In the genomic region with DNA sequence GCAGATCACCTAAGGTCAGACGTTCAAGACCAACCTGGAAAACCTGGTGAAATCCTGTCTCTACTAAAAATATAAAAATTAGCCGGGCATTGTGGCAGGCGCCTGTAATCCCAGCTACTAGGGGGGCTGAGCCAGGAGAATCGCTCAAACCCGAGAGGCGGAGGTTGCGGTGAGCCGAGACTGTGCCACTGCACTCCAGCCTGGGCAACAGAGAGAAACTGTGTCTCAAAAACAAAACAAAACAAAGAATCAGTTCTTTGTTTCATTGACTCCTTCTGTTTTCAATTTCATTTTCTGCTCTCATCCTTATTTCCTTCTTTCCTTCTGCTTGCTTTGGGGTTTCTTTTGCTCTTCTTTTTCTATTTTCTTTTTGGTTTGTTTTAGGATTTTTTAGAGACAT, we compare ENCODE assay signal across 26 cellular contexts. TPM values are rescaled to one million over a fixed set of nuclear protein-coding genes. Genes with fewer than 3 reads are reported as not detected.
A peak's percentile ranks its signal among the peaks of the same experiment; 100 is the strongest.
DNase-seq lines count a peak whose midpoint lies in the region; ATAC-seq and TF ChIP-seq lines count a peak whose summit lies in the region.
"Had no signal": no experiment of that assay in that cellular context is flagged by ENCODE, and none has a peak within 500 bp of the region (broad histone marks: within the 10 kb centered on the region; RNA-seq: fewer than 3 reads in every experiment).

No MANE protein-coding gene starts in this region.

- intact Hi-C loops in activated CD8-positive, alpha-beta T cell treated with anti-CD3 and anti-CD28 coated beads for 36 hours (cut with micrococcal nuclease), result no loop called here

- CTCF ChIA-PET in activated CD8-positive, alpha-beta T cell treated with anti-CD3 and anti-CD28 coated beads for 36 hours (lab: Charles Lee), result no interaction called here
- CTCF ChIA-PET in activated CD8-positive, alpha-beta T cell treated with anti-CD3 and anti-CD28 coated beads, Interleukin-2, amount 10 ng/mL, durations not matched to agents 7 days and 5 days (lab: Charles Lee), result no interaction called here

- TF ChIP-seq CTCF in activated CD8-positive, alpha-beta T cell treated with anti-CD3 and anti-CD28 coated beads for 36 hours (IDR thresholded peaks at IDR 0.05), result no peak
- no peak for TF ChIP-seq CTCF in KMS-11 (conservative IDR thresholded peaks at IDR 0.05; ENCODE audit: low read depth, low read length)

- no peak overlapping the region for H3K4me3 ChIP-seq in KMS-11 (IDR thresholded peaks at IDR 0.05; ENCODE audit: insufficient read depth, low read depth, low read length)
- H3K4me3 ChIP-seq: A549, GM23248, HAP-1, SJSA1 had no signal

- ATAC-seq in activated CD8-positive, alpha-beta T cell treated with anti-CD3 and anti-CD28 coated beads for 36 hours, result no peak
- no peak for ATAC-seq in activated CD8-positive, alpha-beta T cell treated with anti-CD3 and anti-CD28 coated beads, Interleukin-2, amount 10 ng/mL, durations not matched to agents 7 days and 5 days
- ATAC-seq in GM18511 (IDR thresholded peaks at IDR 0.05; ENCODE audit: unreplicated experiment) (peak; percentile 56), GM18873 (IDR thresholded peaks at IDR 0.05; ENCODE audit: low FRiP score, unreplicated experiment) (no peak)
- ATAC-seq in stimulated activated effector memory CD8-positive, alpha-beta T cell treated with anti-CD3 and anti-CD28 coated beads, Interleukin-12 subunit alpha, Interleukin-12 subunit beta, amount 100 ng/mL, for 72 hours, result no peak
- ATAC-seq: A549, HepG2, Right ventricle myocardium inferior had no signal

- H3K4me3 Mint-ChIP-seq in activated CD8-positive, alpha-beta T cell treated with anti-CD3 and anti-CD28 coated beads for 36 hours, result no peak overlapping the region
- H3K4me3 Mint-ChIP-seq in activated CD8-positive, alpha-beta T cell treated with anti-CD3 and anti-CD28 coated beads, Interleukin-2, amount 10 ng/mL, durations not matched to agents 7 days and 5 days, result no peak overlapping the region
- no peak overlapping the region for H3K4me3 Mint-ChIP-seq in stimulated activated effector memory CD8-positive, alpha-beta T cell treated with anti-CD3 and anti-CD28 coated beads, Interleukin-12 subunit alpha, Interleukin-12 subunit beta, amount 100 ng/mL, for 72 hours
- H3K4me3 Mint-ChIP-seq: B cell, CD14-positive monocyte had no signal

- no peaks in the 10 kb centered on the region for H3K79me2 ChIP-seq in KMS-11 (ENCODE audit: insufficient read depth, low read depth)

- peak overlapping the region; percentile 71 for H3K9ac ChIP-seq in KMS-11
- H3K9ac ChIP-seq: GM23248 had no signal

- peaks cover 41% of the 10 kb centered on the region for H3K4me1 ChIP-seq in KMS-11 (ENCODE audit: low read depth, poor library complexity, severe bottlenecking)
- H3K4me1 ChIP-seq: A549, HAP-1, SJSA1 had no signal

- DNase-seq in activated CD8-positive, alpha-beta T cell treated with anti-CD3 and anti-CD28 coated beads for 36 hours, result no peak
- no peak for DNase-seq in activated CD8-positive, alpha-beta T cell treated with anti-CD3 and anti-CD28 coated beads, Interleukin-2, amount 10 ng/mL, durations not matched to agents 7 days and 5 days
- no peak for DNase-seq in stimulated activated effector memory CD8-positive, alpha-beta T cell treated with anti-CD3 and anti-CD28 coated beads, Interleukin-12 subunit alpha, Interleukin-12 subunit beta, amount 100 ng/mL, for 72 hours (ENCODE audit: low spot score in 2 of 2)
- no peak for DNase-seq in activated CD8-positive, alpha-beta memory T cell treated with anti-CD3 and anti-CD28 coated beads for 24 hours
- DNase-seq: EL, GF-D8, GM23248, KBM-7, MV-4-11, NCI-H1105 treated with DMSO at 0.1 percent for 48 hours, NCI-H1694, NCI-H2081, NCI-H2171, NCI-H345, NCI-H524, NCI-H774 had no signal

- peak overlapping the region; percentile 75 for H2AFZ ChIP-seq in KMS-11 (ENCODE audit: low read depth)
- H2AFZ ChIP-seq: GM23248 had no signal

- H3K9me3 Mint-ChIP-seq in activated CD8-positive, alpha-beta T cell treated with anti-CD3 and anti-CD28 coated beads for 36 hours, result peaks cover 6% of the 10 kb centered on the region
- no peaks in the 10 kb centered on the region for H3K9me3 Mint-ChIP-seq in activated CD8-positive, alpha-beta T cell treated with anti-CD3 and anti-CD28 coated beads, Interleukin-2, amount 10 ng/mL, durations not matched to agents 7 days and 5 days (ENCODE audit: insufficient read depth)
- H3K9me3 Mint-ChIP-seq in stimulated activated effector memory CD8-positive, alpha-beta T cell treated with anti-CD3 and anti-CD28 coated beads, Interleukin-12 subunit alpha, Interleukin-12 subunit beta, amount 100 ng/mL, for 72 hours, result no peaks in the 10 kb centered on the region

- peak overlapping the region; percentile 81 for H3K27ac ChIP-seq in KMS-11
- H3K27ac ChIP-seq: A549, GM23248, SJSA1 had no signal

- H3K36me3 ChIP-seq in KMS-11 (ENCODE audit: insufficient read depth), result peaks cover 1% of the 10 kb centered on the region; the same call in 1 of the 2 replicates

- H3K36me3 Mint-ChIP-seq in activated CD8-positive, alpha-beta T cell treated with anti-CD3 and anti-CD28 coated beads for 36 hours (ENCODE audit: low read depth), result peaks cover 13% of the 10 kb centered on the region
- H3K36me3 Mint-ChIP-seq in activated CD8-positive, alpha-beta T cell treated with anti-CD3 and anti-CD28 coated beads, Interleukin-2, amount 10 ng/mL, durations not matched to agents 7 days and 5 days (ENCODE audit: low read depth), result peaks cover 20% of the 10 kb centered on the region
- H3K36me3 Mint-ChIP-seq in stimulated activated effector memory CD8-positive, alpha-beta T cell treated with anti-CD3 and anti-CD28 coated beads, Interleukin-12 subunit alpha, Interleukin-12 subunit beta, amount 100 ng/mL, for 72 hours, result peaks cover 27% of the 10 kb centered on the region

- H3K27me3 Mint-ChIP-seq in activated CD8-positive, alpha-beta T cell treated with anti-CD3 and anti-CD28 coated beads for 36 hours, result no peaks in the 10 kb centered on the region
- no peaks in the 10 kb centered on the region for H3K27me3 Mint-ChIP-seq in activated CD8-positive, alpha-beta T cell treated with anti-CD3 and anti-CD28 coated beads, Interleukin-2, amount 10 ng/mL, durations not matched to agents 7 days and 5 days (ENCODE audit: low read depth)
- H3K27me3 Mint-ChIP-seq: B cell had no signal

- no peaks in the 10 kb centered on the region for H3K27me3 ChIP-seq in KMS-11 (ENCODE audit: insufficient read depth, low read depth)
- H3K27me3 ChIP-seq: SJSA1 had no signal

- H4K20me1 ChIP-seq in KMS-11 (ENCODE audit: insufficient read depth), result no peaks in the 10 kb centered on the region

- POLR2A ChIA-PET in activated CD8-positive, alpha-beta T cell treated with anti-CD3 and anti-CD28 coated beads for 36 hours (lab: Charles Lee), result no interaction called here
- POLR2A ChIA-PET in activated CD8-positive, alpha-beta T cell treated with anti-CD3 and anti-CD28 coated beads, Interleukin-2, amount 10 ng/mL, durations not matched to agents 7 days and 5 days (lab: Charles Lee), result no interaction called here

- peak overlapping the region; percentile 49 for H3K27ac Mint-ChIP-seq in activated CD8-positive, alpha-beta T cell treated with anti-CD3 and anti-CD28 coated beads for 36 hours
- H3K27ac Mint-ChIP-seq in activated CD8-positive, alpha-beta T cell treated with anti-CD3 and anti-CD28 coated beads, Interleukin-2, amount 10 ng/mL, durations not matched to agents 7 days and 5 days, result no peak overlapping the region
- peak overlapping the region; percentile 52 for H3K27ac Mint-ChIP-seq in stimulated activated effector memory CD8-positive, alpha-beta T cell treated with anti-CD3 and anti-CD28 coated beads, Interleukin-12 subunit alpha, Interleukin-12 subunit beta, amount 100 ng/mL, for 72 hours
- H3K27ac Mint-ChIP-seq: B cell had no signal

- H3K4me2 ChIP-seq in KMS-11, result peak overlapping the region; percentile 79
- H3K4me2 ChIP-seq: A549 had no signal

- peaks cover 6% of the 10 kb centered on the region for H3K4me1 Mint-ChIP-seq in activated CD8-positive, alpha-beta T cell treated with anti-CD3 and anti-CD28 coated beads for 36 hours (ENCODE audit: low read depth)
- H3K4me1 Mint-ChIP-seq in activated CD8-positive, alpha-beta T cell treated with anti-CD3 and anti-CD28 coated beads, Interleukin-2, amount 10 ng/mL, durations not matched to agents 7 days and 5 days (ENCODE audit: low read depth), result peaks cover 9% of the 10 kb centered on the region
- peaks cover 6% of the 10 kb centered on the region for H3K4me1 Mint-ChIP-seq in stimulated activated effector memory CD8-positive, alpha-beta T cell treated with anti-CD3 and anti-CD28 coated beads, Interleukin-12 subunit alpha, Interleukin-12 subunit beta, amount 100 ng/mL, for 72 hours
- H3K4me1 Mint-ChIP-seq: B cell, CD14-positive monocyte had no signal

RNA-seq across cellular contexts. Expression of a gene that starts 8.9 kb away (rescaled TPM):
- 10 to 100 TPM; 60.1 to 62.0 TPM for total RNA-seq in activated CD8-positive, alpha-beta T cell treated with anti-CD3 and anti-CD28 coated beads for 36 hours
- 10 to 100 TPM; 35.9 to 39.2 TPM for total RNA-seq in activated CD8-positive, alpha-beta T cell treated with anti-CD3 and anti-CD28 coated beads, Interleukin-2, amount 10 ng/mL, durations not matched to agents 7 days and 5 days

RNA-seq across cellular contexts. Expression of a gene that starts 19.2 kb away (rescaled TPM):
- total RNA-seq in activated CD8-positive, alpha-beta T cell treated with anti-CD3 and anti-CD28 coated beads for 36 hours, result 10 to 100 TPM; 34.2 to 35.5 TPM
- total RNA-seq in activated CD8-positive, alpha-beta T cell treated with anti-CD3 and anti-CD28 coated beads, Interleukin-2, amount 10 ng/mL, durations not matched to agents 7 days and 5 days, result 10 to 100 TPM; 16.9 to 17.6 TPM

RNA-seq across cellular contexts. Expression of a gene that starts 19.5 kb away (rescaled TPM):
- total RNA-seq in activated CD8-positive, alpha-beta T cell treated with anti-CD3 and anti-CD28 coated beads for 36 hours, result 1 to 10 TPM; 2.6 to 3.3 TPM
- 1 to 10 TPM; 2.3 to 2.9 TPM for total RNA-seq in activated CD8-positive, alpha-beta T cell treated with anti-CD3 and anti-CD28 coated beads, Interleukin-2, amount 10 ng/mL, durations not matched to agents 7 days and 5 days
- total RNA-seq: GM23248 had no signal

RNA-seq across cellular contexts. Expression of a gene that starts 33.6 kb away (rescaled TPM):
- 10 to 100 TPM; 92.1 to 94.2 TPM for total RNA-seq in activated CD8-positive, alpha-beta T cell treated with anti-CD3 and anti-CD28 coated beads for 36 hours
- total RNA-seq in activated CD8-positive, alpha-beta T cell treated with anti-CD3 and anti-CD28 coated beads, Interleukin-2, amount 10 ng/mL, durations not matched to agents 7 days and 5 days, result 10 to 100 TPM; 85.7 to 92.6 TPM
